In genomic region chr19:29665826-29666633, GRCh38 we compare ENCODE assay signal across 8 cellular contexts. TPM values are rescaled to one million over a fixed set of nuclear protein-coding genes. Genes with fewer than 3 reads are reported as not detected.
DNase-seq lines count a peak whose midpoint lies in the region; ATAC-seq and TF ChIP-seq lines count a peak whose summit lies in the region.

No MANE protein-coding gene starts in this region.

- H3K27me3 ChIP-seq in left ventricle myocardium inferior (ENCODE audit: low read depth): no peaks in the 10 kb centered on the region
- H3K27me3 ChIP-seq in prostate gland (replicated peaks; ENCODE audit: insufficient read depth): no peaks in the 10 kb centered on the region

- no peaks in the 10 kb centered on the region for H3K36me3 ChIP-seq in left ventricle myocardium inferior
- no peaks in the 10 kb centered on the region for H3K36me3 ChIP-seq in prostate gland

- peak overlapping the region; percentile 84 for H3K27ac Mint-ChIP-seq in activated naive CD4-positive, alpha-beta T cell treated with anti-CD3 and anti-CD28 coated beads, Interleukin-2, amount 50 U/mL, for 24 hours

- H3K27ac ChIP-seq in left ventricle myocardium inferior (replicated peaks): peak overlapping the region; percentile 98
- H3K27ac ChIP-seq in prostate gland: peak overlapping the region; percentile 89 to 91

- no peaks in the 10 kb centered on the region for H3K9me3 ChIP-seq in left ventricle myocardium inferior (replicated peaks)
- no peaks in the 10 kb centered on the region for H3K9me3 ChIP-seq in prostate gland

- H3K4me3 ChIP-seq in GM12865 (ENCODE audit: low read depth, low read length) (peak overlapping the region; percentile 72), left ventricle myocardium inferior (peak overlapping the region; percentile 98), prostate gland (peak overlapping the region; percentile 76 to 88)

- no peaks in the 10 kb centered on the region for H3K9me3 Mint-ChIP-seq in activated naive CD4-positive, alpha-beta T cell treated with anti-CD3 and anti-CD28 coated beads, Interleukin-2, amount 50 U/mL, for 24 hours

- peaks cover 3% of the 10 kb centered on the region for H3K36me3 Mint-ChIP-seq in activated naive CD4-positive, alpha-beta T cell treated with anti-CD3 and anti-CD28 coated beads, Interleukin-2, amount 50 U/mL, for 24 hours

- H3K4me1 Mint-ChIP-seq in activated naive CD4-positive, alpha-beta T cell treated with anti-CD3 and anti-CD28 coated beads, Interleukin-2, amount 50 U/mL, for 24 hours: peaks cover 74% of the 10 kb centered on the region

- peaks cover 97% of the 10 kb centered on the region for H3K4me1 ChIP-seq in left ventricle myocardium inferior
- H3K4me1 ChIP-seq in prostate gland (replicated peaks): peaks cover 28% of the 10 kb centered on the region

- peak overlapping the region; percentile 91 for H3K4me3 Mint-ChIP-seq in activated naive CD4-positive, alpha-beta T cell treated with anti-CD3 and anti-CD28 coated beads, Interleukin-2, amount 50 U/mL, for 24 hours

- TF ChIP-seq CTCF in GM12865 (IDR thresholded peaks at IDR 0.05; ENCODE audit: insufficient read depth, low read depth, low read length, missing control alignments) (no peak), left ventricle myocardium inferior (IDR thresholded peaks at IDR 0.05; ENCODE audit: borderline replicate concordance) (no peak), prostate gland (IDR thresholded peaks at IDR 0.05) (no peak)

- intact Hi-C loops in left ventricle myocardium inferior (cut with micrococcal nuclease) (no loop called here), prostate gland (cut with DNase I) (loop anchor here (10.0 kb wide), 1 partner anchor 49 kb away; the partner anchor contains the start of gene C19orf12)

- H3K27me3 Mint-ChIP-seq in activated naive CD4-positive, alpha-beta T cell treated with anti-CD3 and anti-CD28 coated beads, Interleukin-2, amount 50 U/mL, for 24 hours: no peaks in the 10 kb centered on the region

- ATAC-seq in HG03520 (IDR thresholded peaks at IDR 0.05; ENCODE audit: unreplicated experiment): peak; percentile 13

- 4% methylated on average over 32 of the region's 32 CpGs for WGBS in prostate gland

- peak; percentile 57 for DNase-seq in GM12865 (ENCODE audit: low read depth)
- DNase-seq in left ventricle myocardium inferior: peak; percentile 76
- no peak for DNase-seq in prostate gland (ENCODE audit: low spot score)
- DNase-seq in NCI-H774 (lab: John Stamatoyannopoulos, UW): no peak
- no peak for DNase-seq in SHP77 (lab: John Stamatoyannopoulos, UW)
- DNase-seq in SIG-M5 treated with dmso at 0.1 percent for 504 hours (lab: John Stamatoyannopoulos, UW; ENCODE audit: unreplicated experiment): no peak

- no peak for TF ChIP-seq POLR2A in prostate gland (IDR thresholded peaks at IDR 0.05)

RNA-seq across cellular contexts. Expression of gene PLEKHF1, which starts 0.8 kb away (rescaled TPM):
- total RNA-seq in left ventricle myocardium inferior: 27.8 TPM
- total RNA-seq in prostate gland: 10 to 100 TPM; 64.3 to 64.4 TPM

RNA-seq across cellular contexts. Expression of gene C19orf12, which starts 49.0 kb away (rescaled TPM):
- 48.6 TPM for total RNA-seq in left ventricle myocardium inferior
- 10 to 100 TPM; 27.9 to 42.4 TPM for total RNA-seq in prostate gland

RNA-seq across cellular contexts. Expression of gene POP4, which starts 59.9 kb away (rescaled TPM):
- total RNA-seq in left ventricle myocardium inferior (53.9 TPM), prostate gland (10 to 100 TPM; 62.1 to 94.2 TPM)

Comparison
In these comparisons a context has a peak if more than half of its experiments do, and no peak if none do; other contexts are left out.
1. DNase-seq: peak in GM12865 (single experiment) and left ventricle myocardium inferior (single experiment); none in prostate gland (single experiment), NCI-H774 (single experiment), SHP77 (0 of 2) and SIG-M5 treated with dmso at 0.1 percent for 504 hours (single experiment).
2. Peak in every context shown above with its lines, with median percentiles within 50 percentile points of each other: H3K4me3 ChIP-seq.